24 cellular contexts compared by ENCODE assay signal in genomic region chr7:36905836-36906235, GRCh38.
"Had no signal": no experiment of that assay in that cellular context is flagged by ENCODE, and none has a peak within 500 bp of the region (broad histone marks: within the 10 kb centered on the region; RNA-seq: fewer than 3 reads in every experiment).

No MANE protein-coding gene starts in this region.

- H3K27ac ChIP-seq: VCaP had no signal

- DNase-seq: activated CD4-positive, alpha-beta memory T cell treated with anti-CD3 and anti-CD28 coated beads for 36 hours; activated CD4-positive, alpha-beta T cell treated with anti-CD3 and anti-CD28 coated beads, Interleukin-2, amount 10 ng/mL, durations not matched to agents 7 days and 5 days; activated CD4-positive, CD25-positive, alpha-beta regulatory T cell; activated gamma-delta T cell treated with Interleukin-2 at 50 U/mL for 16 hours; activated naive CD4-positive, alpha-beta T cell treated with anti-CD3 and anti-CD28 coated beads, Interleukin-2, amount 50 U/mL, for 16 hours; activated naive CD8-positive, alpha-beta T cell treated with anti-CD3 and anti-CD28 coated beads, Interleukin-2, amount 50 U/mL, for 24 hours; activated T-cell treated with anti-CD3 and anti-CD28 coated beads for 4 hours; activated T-cell treated with anti-CD3 and anti-CD28 coated beads, Interleukin-2, amount 50 U/mL, for 72 hours; amniotic stem cell; IMR-90; Kasumi-1; KBM-7; NCI-H1105 treated with DMSO at 0.1 percent for 48 hours; NCI-H1930; NCI-H2171; NCI-H226; SIG-M5; T-cell; T-helper 2 cell; T1000 had no signal

- ATAC-seq: activated naive CD8-positive, alpha-beta T cell treated with anti-CD3 and anti-CD28 coated beads, Interleukin-2, amount 50 U/mL, for 24 hours; activated T-cell treated with anti-CD3 and anti-CD28 coated beads, Interleukin-2, amount 50 U/mL, for 72 hours; T-cell had no signal

- H3K4me3 Mint-ChIP-seq: activated CD4-positive, alpha-beta memory T cell treated with anti-CD3 and anti-CD28 coated beads for 36 hours; activated CD4-positive, alpha-beta T cell treated with anti-CD3 and anti-CD28 coated beads, Interleukin-2, amount 10 ng/mL, durations not matched to agents 7 days and 5 days; activated naive CD8-positive, alpha-beta T cell treated with anti-CD3 and anti-CD28 coated beads, Interleukin-2, amount 50 U/mL, for 24 hours; activated T-cell treated with anti-CD3 and anti-CD28 coated beads, Interleukin-2, amount 50 U/mL, for 72 hours; brain; central memory CD8-positive, alpha-beta T cell; T-cell had no signal

- H3K27me3 Mint-ChIP-seq: activated CD4-positive, alpha-beta memory T cell treated with anti-CD3 and anti-CD28 coated beads for 36 hours; activated CD4-positive, alpha-beta T cell treated with anti-CD3 and anti-CD28 coated beads, Interleukin-2, amount 10 ng/mL, durations not matched to agents 7 days and 5 days; activated naive CD8-positive, alpha-beta T cell treated with anti-CD3 and anti-CD28 coated beads, Interleukin-2, amount 50 U/mL, for 24 hours; central memory CD8-positive, alpha-beta T cell; T-cell had no signal

- H3K36me3 Mint-ChIP-seq: brain had no signal

- H3K27ac Mint-ChIP-seq: activated CD4-positive, alpha-beta memory T cell treated with anti-CD3 and anti-CD28 coated beads for 36 hours; activated CD4-positive, alpha-beta T cell treated with anti-CD3 and anti-CD28 coated beads, Interleukin-2, amount 10 ng/mL, durations not matched to agents 7 days and 5 days; activated naive CD8-positive, alpha-beta T cell treated with anti-CD3 and anti-CD28 coated beads, Interleukin-2, amount 50 U/mL, for 24 hours; activated T-cell treated with anti-CD3 and anti-CD28 coated beads, Interleukin-2, amount 50 U/mL, for 72 hours; activated T-helper 2 cell treated with anti-CD3 and anti-CD28 coated beads, Interferon-gamma antibody, Interleukin-2, Interleukin-4, amounts not matched to agents 10 μg/mL and 5 μg/mL and 100 μg/mL, durations not matched to agents 14 hours and 24 hours and 36 hours; T-cell had no signal

- H3K4me1 Mint-ChIP-seq: activated CD4-positive, alpha-beta T cell treated with anti-CD3 and anti-CD28 coated beads, Interleukin-2, amount 10 ng/mL, durations not matched to agents 7 days and 5 days; activated naive CD8-positive, alpha-beta T cell treated with anti-CD3 and anti-CD28 coated beads, Interleukin-2, amount 50 U/mL, for 24 hours had no signal

- H3K9me3 Mint-ChIP-seq: activated CD4-positive, alpha-beta memory T cell treated with anti-CD3 and anti-CD28 coated beads for 36 hours; activated naive CD8-positive, alpha-beta T cell treated with anti-CD3 and anti-CD28 coated beads, Interleukin-2, amount 50 U/mL, for 24 hours; activated T-helper 2 cell treated with anti-CD3 and anti-CD28 coated beads, Interferon-gamma antibody, Interleukin-2, Interleukin-4, amounts not matched to agents 10 μg/mL and 5 μg/mL and 100 μg/mL, durations not matched to agents 14 hours and 24 hours and 36 hours had no signal
